In the genomic region with DNA sequence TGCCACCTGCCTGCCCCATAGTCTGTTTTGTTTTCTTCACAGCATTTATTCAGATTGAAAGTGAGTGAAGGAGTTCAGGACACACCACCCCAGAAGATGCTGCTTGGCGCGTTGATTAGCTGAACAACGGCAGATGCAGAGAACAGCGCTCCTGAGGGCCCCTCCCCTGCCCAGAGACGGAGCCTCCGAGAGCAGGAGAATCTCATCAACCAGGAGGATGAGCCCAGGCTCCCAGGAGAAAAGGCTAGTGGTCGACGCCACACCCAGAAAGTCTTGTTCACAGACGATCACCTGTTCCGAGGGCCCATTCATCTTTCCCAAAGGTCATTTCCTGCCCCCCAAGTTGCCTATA, we compare ENCODE assay signal across 16 cellular contexts.
A peak's percentile ranks its signal among the peaks of the same experiment; 100 is the strongest.
DNase-seq lines count a peak whose midpoint lies in the region; ATAC-seq and TF ChIP-seq lines count a peak whose summit lies in the region.
"Had no signal": no experiment of that assay in that cellular context is flagged by ENCODE, and none has a peak within 500 bp of the region (broad histone marks: within the 10 kb centered on the region; RNA-seq: fewer than 3 reads in every experiment).

No MANE protein-coding gene starts in this region.

- DNase-seq in activated CD8-positive, alpha-beta memory T cell treated with anti-CD3 and anti-CD28 coated beads, Interleukin-2, amount 50 U/mL, for 48 hours = peak; percentile 22
- no peak for DNase-seq in activated CD8-positive, alpha-beta memory T cell treated with anti-CD3 and anti-CD28 coated beads, Interleukin-2, amount 50 U/mL, for 4 hours
- DNase-seq in H7 (peak; percentile 53), islet precursor cell (peak; percentile 43), osteoblast (ENCODE audit: insufficient read length, low spot score, missing footprints) (peak; percentile 17), NOMO-1 (lab: John Stamatoyannopoulos, UW; ENCODE audit: unreplicated experiment in 2 of 2) (no peak), COLO829 (ENCODE audit: low spot score) (no peak), upper lobe of right lung (no peak)
- DNase-seq: DND-41, GF-D8, HCEC 1CT, HFFc6 had no signal

- H3K27ac ChIP-seq in osteoblast (ENCODE audit: low read depth, low read length) (no peak overlapping the region), upper lobe of right lung (no peak overlapping the region)

- H2AFZ ChIP-seq in osteoblast (ENCODE audit: low read length) = no peak overlapping the region
- H2AFZ ChIP-seq: GM23338 had no signal

- no peaks in the 10 kb centered on the region for H4K20me1 ChIP-seq in osteoblast (ENCODE audit: insufficient read depth, low read length)

- H3K4me1 ChIP-seq in osteoblast (ENCODE audit: insufficient read depth, low read length) (no peaks in the 10 kb centered on the region), upper lobe of right lung (no peaks in the 10 kb centered on the region)
- H3K4me1 ChIP-seq: Caco-2 had no signal

- H3K36me3 ChIP-seq in H7 (replicated peaks; ENCODE audit: control insufficient read depth, insufficient read depth, low read length) (no peaks in the 10 kb centered on the region), osteoblast (ENCODE audit: insufficient read depth, low read length) (no peaks in the 10 kb centered on the region), upper lobe of right lung (no peaks in the 10 kb centered on the region)

- no peak overlapping the region for H3K4me2 ChIP-seq in osteoblast (ENCODE audit: insufficient read depth, low read length)
- H3K4me2 ChIP-seq: GM23338 had no signal

- no peaks in the 10 kb centered on the region for H3K79me2 ChIP-seq in osteoblast (ENCODE audit: insufficient read depth, low read length)

- intact Hi-C loops in upper lobe of right lung (cut with DNase I) = no loop called here

- ATAC-seq in upper lobe of right lung = no peak
- ATAC-seq: CD8-positive, alpha-beta T cell; GM23338; HepG2 had no signal

- TF ChIP-seq CTCF in osteoblast (IDR thresholded peaks at IDR 0.05; ENCODE audit: extremely low read depth, low read depth, low read length) (no peak), upper lobe of right lung (IDR thresholded peaks at IDR 0.05) (no peak)

- no peaks in the 10 kb centered on the region for H3K9me3 ChIP-seq in osteoblast (ENCODE audit: low read depth, low read length)
- no peaks in the 10 kb centered on the region for H3K9me3 ChIP-seq in upper lobe of right lung
- H3K9me3 ChIP-seq: Caco-2 had no signal

- H3K27me3 ChIP-seq in H7 (ENCODE audit: control insufficient read depth, insufficient read depth, low read length) (0 out of 2 replicates have a peak, but pooled peaks cover 2% of the 10 kb centered on the region), osteoblast (ENCODE audit: insufficient read depth, low read length) (no peaks in the 10 kb centered on the region), upper lobe of right lung (peaks cover 28% of the 10 kb centered on the region)

- no peak overlapping the region for H3K4me3 ChIP-seq in H7 (ENCODE audit: insufficient read depth, low read depth, low read length)
- H3K4me3 ChIP-seq in osteoblast (ENCODE audit: insufficient read depth, low read length) = no peak overlapping the region
- no peak overlapping the region for H3K4me3 ChIP-seq in upper lobe of right lung
- H3K4me3 ChIP-seq: GM23338 had no signal

Comparison
In these comparisons a context has a peak if more than half of its experiments do, and no peak if none do; other contexts are left out.
1. DNase-seq: peak in activated CD8-positive, alpha-beta memory T cell treated with anti-CD3 and anti-CD28 coated beads, Interleukin-2, amount 50 U/mL, for 48 hours (single experiment), H7 (single experiment), islet precursor cell (single experiment) and osteoblast (single experiment); none in activated CD8-positive, alpha-beta memory T cell treated with anti-CD3 and anti-CD28 coated beads, Interleukin-2, amount 50 U/mL, for 4 hours (single experiment), NOMO-1 (0 of 2), COLO829 (single experiment) and upper lobe of right lung (single experiment).